Comparison of ENCODE assay signal across 8 cellular contexts in the genomic region with DNA sequence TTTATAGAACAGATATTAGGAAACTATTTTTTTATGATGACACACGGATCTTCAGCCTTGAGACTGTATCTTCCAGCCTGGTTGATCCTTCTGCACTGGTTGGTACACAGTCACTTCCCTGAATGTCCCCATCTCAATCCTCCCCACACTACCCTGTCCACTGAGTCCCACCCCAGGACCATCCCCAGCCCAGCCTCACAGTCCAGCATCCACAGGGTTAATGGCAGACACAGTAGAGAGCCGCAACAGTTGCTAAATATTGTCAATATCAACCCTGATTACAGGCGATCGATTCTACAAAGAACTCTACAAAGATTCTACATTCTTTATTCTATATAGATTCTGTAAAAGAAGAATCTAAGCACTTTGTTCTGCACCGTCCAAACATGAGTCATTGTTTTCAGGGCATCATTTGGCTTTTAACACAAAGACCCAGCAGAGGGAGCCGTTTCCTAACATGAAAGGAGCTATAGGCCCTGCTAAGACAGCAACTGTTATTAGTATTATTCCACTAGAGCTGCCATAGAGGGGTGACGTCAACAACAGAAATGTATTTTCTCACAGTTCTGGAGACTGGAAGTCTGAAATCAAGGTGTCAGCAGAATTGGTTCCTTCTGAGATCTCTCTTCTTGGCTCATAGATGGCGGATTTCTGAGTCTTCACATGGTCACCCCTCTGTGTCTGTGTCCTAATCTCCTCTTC. TPM values are rescaled to one million over a fixed set of nuclear protein-coding genes. Genes with fewer than 3 reads are reported as not detected.
DNase-seq lines count a peak whose midpoint lies in the region; ATAC-seq and TF ChIP-seq lines count a peak whose summit lies in the region.

No MANE protein-coding gene starts in this region.

- no peaks in the 10 kb centered on the region for H3K27me3 ChIP-seq in GM23338 (ENCODE audit: insufficient read depth)
- H3K27me3 ChIP-seq in Loucy (ENCODE audit: insufficient read depth, low read length, poor library complexity, severe bottlenecking), result no peaks in the 10 kb centered on the region
- H3K27me3 ChIP-seq in osteoblast (ENCODE audit: insufficient read depth, low read length), result peaks cover 10% of the 10 kb centered on the region
- H3K27me3 ChIP-seq in transverse colon, result no peaks in the 10 kb centered on the region

- peaks cover 8% of the 10 kb centered on the region for H3K27me3 Mint-ChIP-seq in GM23338 (ENCODE audit: insufficient read depth, low read depth, poor library complexity)
- H3K27me3 Mint-ChIP-seq in activated T-helper 2 cell treated with anti-CD3 and anti-CD28 coated beads, Interferon-gamma antibody, Interleukin-2, Interleukin-4, amounts not matched to agents 10 μg/mL and 5 μg/mL and 100 μg/mL, durations not matched to agents 14 hours and 24 hours and 36 hours (ENCODE audit: low read depth), result peaks cover 6% of the 10 kb centered on the region

- no peak for TF ChIP-seq EP300 in transverse colon (IDR thresholded peaks at IDR 0.05; ENCODE audit: low read depth)

- H3K27ac ChIP-seq in GM23338 (ENCODE audit: low read depth) (no peak overlapping the region), osteoblast (ENCODE audit: low read depth, low read length) (peak overlapping the region; percentile 5), transverse colon (peak overlapping the region; percentile 19 to 52 (median 36))

- H3K79me2 ChIP-seq in GM23338 (replicated peaks; ENCODE audit: insufficient read depth) (no peaks in the 10 kb centered on the region), Loucy (ENCODE audit: insufficient read depth, low read length) (no peaks in the 10 kb centered on the region), osteoblast (ENCODE audit: insufficient read depth, low read length) (no peaks in the 10 kb centered on the region)

- H3K9me3 ChIP-seq in Loucy (ENCODE audit: insufficient read depth, low read depth, low read length) (no peaks in the 10 kb centered on the region), osteoblast (ENCODE audit: low read depth, low read length) (no peaks in the 10 kb centered on the region), transverse colon (no peaks in the 10 kb centered on the region)

- H3K4me3 ChIP-seq in GM23338, result no peak overlapping the region
- no peak overlapping the region for H3K4me3 ChIP-seq in Loucy (ENCODE audit: low read length, poor library complexity, severe bottlenecking)
- H3K4me3 ChIP-seq in foreskin fibroblast (ENCODE audit: low read depth in 1 of 2, low read length in 2 of 2), result no peak overlapping the region
- no peak overlapping the region for H3K4me3 ChIP-seq in osteoblast (ENCODE audit: insufficient read depth, low read length)
- no peak overlapping the region for H3K4me3 ChIP-seq in transverse colon

- peak; percentile 69 for ATAC-seq in GM23338

- H2AFZ ChIP-seq in GM23338 (no peak overlapping the region), Loucy (ENCODE audit: low read length) (no peak overlapping the region), osteoblast (ENCODE audit: low read length) (no peak overlapping the region)

- H3K9me2 ChIP-seq in GM23338 (ENCODE audit: insufficient read depth), result no peaks in the 10 kb centered on the region
- no peaks in the 10 kb centered on the region for H3K9me2 ChIP-seq in Loucy (replicated peaks; ENCODE audit: low read depth, low read length)

- no peaks in the 10 kb centered on the region for H3K36me3 Mint-ChIP-seq in GM23338 (ENCODE audit: low read depth)
- H3K36me3 Mint-ChIP-seq in activated T-helper 2 cell treated with anti-CD3 and anti-CD28 coated beads, Interferon-gamma antibody, Interleukin-2, Interleukin-4, amounts not matched to agents 10 μg/mL and 5 μg/mL and 100 μg/mL, durations not matched to agents 14 hours and 24 hours and 36 hours (ENCODE audit: low read depth), result no peaks in the 10 kb centered on the region

- H3K9me3 Mint-ChIP-seq in GM23338, result no peaks in the 10 kb centered on the region
- no peaks in the 10 kb centered on the region for H3K9me3 Mint-ChIP-seq in activated T-helper 2 cell treated with anti-CD3 and anti-CD28 coated beads, Interferon-gamma antibody, Interleukin-2, Interleukin-4, amounts not matched to agents 10 μg/mL and 5 μg/mL and 100 μg/mL, durations not matched to agents 14 hours and 24 hours and 36 hours

- H3K4me1 ChIP-seq in GM23338 (ENCODE audit: insufficient read depth) (peaks cover 9% of the 10 kb centered on the region; the same call in 1 of the 2 replicates), Loucy (ENCODE audit: insufficient read depth, low read length, poor library complexity, severe bottlenecking) (peaks cover 24% of the 10 kb centered on the region), osteoblast (ENCODE audit: insufficient read depth, low read length) (peaks cover 28% of the 10 kb centered on the region), transverse colon (peaks cover 0 to 26% (median 14%) of the 10 kb centered on the region in 4 donors)

- no peak overlapping the region for H3K9ac ChIP-seq in Loucy (ENCODE audit: low read depth, low read length, poor library complexity, severe bottlenecking)

- no peak overlapping the region for H3K4me3 Mint-ChIP-seq in GM23338
- H3K4me3 Mint-ChIP-seq in activated T-helper 2 cell treated with anti-CD3 and anti-CD28 coated beads, Interferon-gamma antibody, Interleukin-2, Interleukin-4, amounts not matched to agents 10 μg/mL and 5 μg/mL and 100 μg/mL, durations not matched to agents 14 hours and 24 hours and 36 hours (ENCODE audit: low read depth), result no peak overlapping the region

- WGBS in transverse colon (ENCODE audit: low coverage in 1 of 2), 2 donors, result 18 to 29% methylated on average over 3 to 8 of the region's 8 CpGs

- in situ Hi-C loops in transverse colon (cut with MboI; ENCODE audit: low pct_ligation_motif_present in 1 of 4, low pct_unique_long_range_greater_than_20kb in 1 of 4, low sequenced_read_pairs in 3 of 4), result loop anchor here in 3 of 4 donors (5.0 to 10.0 kb wide), 7 partner anchors 155 to 365 kb away; no protein-coding TSS in a partner anchor

- no peak overlapping the region for H3K4me2 ChIP-seq in GM23338
- H3K4me2 ChIP-seq in Loucy (ENCODE audit: low read depth, low read length, poor library complexity, severe bottlenecking), result no peak overlapping the region
- H3K4me2 ChIP-seq in osteoblast (ENCODE audit: insufficient read depth, low read length), result no peak overlapping the region

- TF ChIP-seq POLR2A in transverse colon (IDR thresholded peaks at IDR 0.05), result no peak

- no peaks in the 10 kb centered on the region for H3F3A ChIP-seq in GM23338 (replicated peaks; ENCODE audit: low read depth)
- no peaks in the 10 kb centered on the region for H3F3A ChIP-seq in Loucy (ENCODE audit: low read depth)

- H3K36me3 ChIP-seq in GM23338 (ENCODE audit: insufficient read depth) (no peaks in the 10 kb centered on the region), Loucy (ENCODE audit: insufficient read depth, low read length) (no peaks in the 10 kb centered on the region), osteoblast (ENCODE audit: insufficient read depth, low read length) (no peaks in the 10 kb centered on the region), transverse colon (no peaks in the 10 kb centered on the region)

- H3K4me1 Mint-ChIP-seq in GM23338, result peaks cover 15% of the 10 kb centered on the region
- peaks cover 32% of the 10 kb centered on the region for H3K4me1 Mint-ChIP-seq in activated T-helper 2 cell treated with anti-CD3 and anti-CD28 coated beads, Interferon-gamma antibody, Interleukin-2, Interleukin-4, amounts not matched to agents 10 μg/mL and 5 μg/mL and 100 μg/mL, durations not matched to agents 14 hours and 24 hours and 36 hours (ENCODE audit: low read depth)

- intact Hi-C loops in activated T-helper 2 cell treated with anti-CD3 and anti-CD28 coated beads, Interferon-gamma antibody, Interleukin-2, Interleukin-4, amounts not matched to agents 10 μg/mL and 5 μg/mL and 100 μg/mL, durations not matched to agents 14 hours and 24 hours and 36 hours (cut with micrococcal nuclease), result loop anchor here (1.0 to 5.0 kb wide), 6 partner anchors 68 to 367 kb away; partner anchors contain the start of gene IL10RB
- intact Hi-C loops in transverse colon (cut with DNase I; ENCODE audit: low total_unique reads), result loop anchor here (10.0 kb wide), 3 partner anchors 165 to 255 kb away; no protein-coding TSS in a partner anchor

- DNase-seq in EH (ENCODE audit: low read depth) (peak; percentile 92), GM23338 (ENCODE audit: low spot score) (peak; percentile 91), RPMI8226 (peak; percentile 94), foreskin fibroblast (peak; percentile 86 to 95), osteoblast (ENCODE audit: insufficient read length, low spot score, missing footprints) (peak; percentile 92), transverse colon (peak; percentile 86)
- DNase-seq in activated T-helper 2 cell treated with anti-CD3 and anti-CD28 coated beads, Interferon-gamma antibody, Interleukin-2, Interleukin-4, amounts not matched to agents 10 μg/mL and 5 μg/mL and 100 μg/mL, durations not matched to agents 14 hours and 24 hours and 36 hours (ENCODE audit: low spot score), result peak; percentile 69

- no peaks in the 10 kb centered on the region for H4K20me1 ChIP-seq in GM23338 (replicated peaks; ENCODE audit: insufficient read depth)
- H4K20me1 ChIP-seq in Loucy (ENCODE audit: insufficient read depth, low read length, poor library complexity, severe bottlenecking), result no peaks in the 10 kb centered on the region
- no peaks in the 10 kb centered on the region for H4K20me1 ChIP-seq in osteoblast (ENCODE audit: insufficient read depth, low read length)

- peak overlapping the region; percentile 29 for H3K27ac Mint-ChIP-seq in GM23338
- no peak overlapping the region for H3K27ac Mint-ChIP-seq in activated T-helper 2 cell treated with anti-CD3 and anti-CD28 coated beads, Interferon-gamma antibody, Interleukin-2, Interleukin-4, amounts not matched to agents 10 μg/mL and 5 μg/mL and 100 μg/mL, durations not matched to agents 14 hours and 24 hours and 36 hours

- TF ChIP-seq CTCF in GM23338 (conservative IDR thresholded peaks at IDR 0.05; ENCODE audit: low read depth in 2 of 2) (peak; percentile 86 to 90), Loucy (conservative IDR thresholded peaks at IDR 0.05; ENCODE audit: low read length) (peak; percentile 85), foreskin fibroblast (IDR thresholded peaks at IDR 0.05; ENCODE audit: low read depth, low read length) (peak; percentile 72), osteoblast (IDR thresholded peaks at IDR 0.05; ENCODE audit: extremely low read depth, low read depth, low read length) (peak; percentile 89), transverse colon (IDR thresholded peaks at IDR 0.05) (peak; percentile 69 to 86 (median 79))

RNA-seq across cellular contexts. Expression of gene IFNAR2, which starts 30.1 kb away (rescaled TPM):
- total RNA-seq in GM23338 (2014; rRNA removed; shearing (Covaris generic)), result 11.1 and 18.2 TPM in 2 replicates
- 14.5 and 16.8 TPM in 2 replicates for polyA plus RNA-seq in GM23338 (2016; fragmentation: Nextera tagmentation; extraction: Ambion mirVana)
- total RNA-seq in activated T-helper 2 cell treated with anti-CD3 and anti-CD28 coated beads, Interferon-gamma antibody, Interleukin-2, Interleukin-4, amounts not matched to agents 10 μg/mL and 5 μg/mL and 100 μg/mL, durations not matched to agents 14 hours and 24 hours and 36 hours, result 34.8 and 36.8 TPM in 2 replicates
- total RNA-seq in osteoblast, result 4.0 and 5.3 TPM in 2 replicates
- 10 to 100 TPM in 1 of 4 donors, 1 to 10 TPM in 2, under 1 TPM in 1; 0.20 to 16.5 (median 5.1) TPM for total RNA-seq in transverse colon
